14 cellular contexts compared by ENCODE assay signal in the genomic region with DNA sequence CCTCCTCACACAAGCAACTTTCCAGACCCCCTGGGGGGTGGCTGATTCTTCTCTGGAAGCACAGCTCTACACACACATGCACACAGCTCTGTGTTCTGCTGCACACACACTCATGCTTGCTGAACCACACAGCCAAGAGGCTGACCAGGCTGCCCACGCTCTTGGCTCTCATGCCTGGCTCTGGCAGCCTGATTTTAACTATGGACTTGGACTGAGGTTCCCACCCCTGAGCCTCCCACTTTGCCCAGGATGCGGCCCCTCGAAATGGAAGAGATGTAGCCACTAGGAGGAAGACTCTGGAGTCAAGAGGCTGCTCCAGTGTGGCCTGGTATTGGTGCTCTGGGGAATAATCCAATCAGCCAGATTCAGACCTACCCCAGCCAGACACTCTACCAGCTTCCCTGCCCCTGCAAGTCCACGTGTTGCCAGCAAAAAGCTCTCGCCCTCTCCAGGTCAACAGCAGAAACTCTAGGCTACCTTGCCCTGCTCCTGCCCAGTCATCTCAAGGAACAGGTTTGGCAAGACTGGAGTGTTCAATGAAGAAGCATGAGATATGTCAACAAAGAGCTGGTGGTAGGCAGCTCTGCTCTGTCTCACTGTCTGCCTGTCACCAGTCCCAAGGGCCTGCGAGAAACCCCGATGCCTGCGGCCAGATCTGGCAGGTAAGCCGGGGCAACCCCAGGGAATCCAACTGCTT. TPM values are rescaled to one million over a fixed set of nuclear protein-coding genes. Genes with fewer than 3 reads are reported as not detected.
DNase-seq lines count a peak whose midpoint lies in the region; ATAC-seq and TF ChIP-seq lines count a peak whose summit lies in the region.
"Had no signal": no experiment of that assay in that cellular context is flagged by ENCODE, and none has a peak within 500 bp of the region (broad histone marks: within the 10 kb centered on the region; RNA-seq: fewer than 3 reads in every experiment).

No MANE protein-coding gene starts in this region.

- peaks cover 4% of the 10 kb centered on the region for H3K79me2 ChIP-seq in hepatocyte

- H3K4me3 Mint-ChIP-seq in activated CD4-positive, alpha-beta T cell treated with anti-CD3 and anti-CD28 coated beads, Interleukin-2, amount 10 ng/mL, durations not matched to agents 7 days and 5 days = no peak overlapping the region

- TF ChIP-seq CTCF in hepatocyte (IDR thresholded peaks at IDR 0.05; ENCODE audit: poor library complexity) (no peak), tibial nerve (IDR thresholded peaks at IDR 0.05) (no peak)

- H3K27me3 Mint-ChIP-seq in activated CD4-positive, alpha-beta T cell treated with anti-CD3 and anti-CD28 coated beads, Interleukin-2, amount 10 ng/mL, durations not matched to agents 7 days and 5 days = no peaks in the 10 kb centered on the region

- WGBS in hepatocyte (ENCODE audit: low lambda C conversion rate, missing lambda C conversion rate) = 61% methylated on average over 9 of the region's 9 CpGs
- 77 to 81% methylated on average over 9 of the region's 9 CpGs for WGBS in tibial nerve, 2 donors

- H3K36me3 ChIP-seq in hepatocyte (replicated peaks; ENCODE audit: insufficient read depth, low read depth) (no peaks in the 10 kb centered on the region), tibial nerve (peaks cover 0 to 96% (median 22%) of the 10 kb centered on the region in 3 donors)

- peaks cover 81% of the 10 kb centered on the region for H3K36me3 Mint-ChIP-seq in activated CD4-positive, alpha-beta T cell treated with anti-CD3 and anti-CD28 coated beads, Interleukin-2, amount 10 ng/mL, durations not matched to agents 7 days and 5 days (ENCODE audit: low read depth)

- no peak for ATAC-seq in HG03045 (IDR thresholded peaks at IDR 0.05; ENCODE audit: unreplicated experiment)

- TF ChIP-seq EP300 in tibial nerve (IDR thresholded peaks at IDR 0.05) = no peak

- peak overlapping the region; percentile 94 for H3K27ac Mint-ChIP-seq in activated CD4-positive, alpha-beta T cell treated with anti-CD3 and anti-CD28 coated beads, Interleukin-2, amount 10 ng/mL, durations not matched to agents 7 days and 5 days

- H3K4me2 ChIP-seq in hepatocyte = no peak overlapping the region

- H3K4me1 ChIP-seq in hepatocyte (ENCODE audit: insufficient read depth) (peaks cover 11% of the 10 kb centered on the region), tibial nerve (peaks cover 0 to 74% (median 32%) of the 10 kb centered on the region in 4 donors)

- H2AFZ ChIP-seq in hepatocyte = no peak overlapping the region

- no peaks in the 10 kb centered on the region for H3K9me2 ChIP-seq in hepatocyte (replicated peaks; ENCODE audit: insufficient read depth)

- H3K4me1 Mint-ChIP-seq in activated CD4-positive, alpha-beta T cell treated with anti-CD3 and anti-CD28 coated beads, Interleukin-2, amount 10 ng/mL, durations not matched to agents 7 days and 5 days = peaks cover 65% of the 10 kb centered on the region

- CTCF ChIA-PET in activated CD4-positive, alpha-beta T cell treated with anti-CD3 and anti-CD28 coated beads, Interleukin-2, amount 10 ng/mL, durations not matched to agents 7 days and 5 days (lab: Charles Lee) = interaction anchor here (0.5 to 15.7 kb wide), 7 partner anchors 8 to 99 kb away, joined by 3 to 138 read pairs (median 3); partner anchors contain the start of genes CASTOR1 and SEC14L2

- DNase-seq in activated CD4-positive, alpha-beta T cell treated with anti-CD3 and anti-CD28 coated beads, Interleukin-2, amount 10 ng/mL, durations not matched to agents 7 days and 5 days = no peak
- DNase-seq in activated CD4-positive, alpha-beta T cell treated with anti-CD3 and anti-CD28 coated beads, Interleukin-2, amount 50 U/mL, for 48 hours = no peak
- DNase-seq in SK-N-DZ (ENCODE audit: low spot score) (peak; percentile 26), hepatocyte (ENCODE audit: low spot score) (peak; percentile 58), tibial nerve (ENCODE audit: low spot score in 2 of 2) (no peak), NCI-H524 treated with DMSO at 0.1 percent for 48 hours (lab: John Stamatoyannopoulos, UW) (no peak), iPS-NIHi11 (ENCODE audit: low spot score) (no peak)
- DNase-seq: activated CD4-positive, CD25-positive, alpha-beta regulatory T cell; amniotic stem cell; NCI-H1092; OCI-M1 had no signal

- H3K27ac ChIP-seq in hepatocyte = peak overlapping the region; percentile 37
- H3K27ac ChIP-seq in tibial nerve = peak overlapping the region in 3 of 4 donors; percentile 42 to 83 (median 54)

- H3K9me3 ChIP-seq in hepatocyte (ENCODE audit: low read depth) (no peaks in the 10 kb centered on the region), tibial nerve (no peaks in the 10 kb centered on the region)

- H4K20me1 ChIP-seq in hepatocyte (ENCODE audit: insufficient read depth, poor library complexity, severe bottlenecking) = no peaks in the 10 kb centered on the region

- POLR2A ChIA-PET in activated CD4-positive, alpha-beta T cell treated with anti-CD3 and anti-CD28 coated beads, Interleukin-2, amount 10 ng/mL, durations not matched to agents 7 days and 5 days (lab: Charles Lee) = no interaction called here

- H3K27me3 ChIP-seq in hepatocyte = no peaks in the 10 kb centered on the region
- no peaks in the 10 kb centered on the region for H3K27me3 ChIP-seq in tibial nerve

- H3K4me3 ChIP-seq in hepatocyte = no peak overlapping the region
- H3K4me3 ChIP-seq in tibial nerve = no peak overlapping the region

- no peak for TF ChIP-seq POLR2A in tibial nerve (IDR thresholded peaks at IDR 0.05)

- H3K9me3 Mint-ChIP-seq in activated CD4-positive, alpha-beta T cell treated with anti-CD3 and anti-CD28 coated beads, Interleukin-2, amount 10 ng/mL, durations not matched to agents 7 days and 5 days = no peaks in the 10 kb centered on the region

RNA-seq across cellular contexts. Expression of gene CASTOR1, which starts 8.8 kb away (rescaled TPM):
- 10 to 100 TPM; 16.7 to 20.0 TPM for total RNA-seq in activated CD4-positive, alpha-beta T cell treated with anti-CD3 and anti-CD28 coated beads, Interleukin-2, amount 10 ng/mL, durations not matched to agents 7 days and 5 days
- polyA plus RNA-seq in SK-N-DZ (2014; cell fraction: cytosol; rRNA removed) = 3.2 and 4.1 TPM in 2 replicates
- polyA plus RNA-seq in SK-N-DZ (2014; cell fraction: nucleus; rRNA removed) = 7.9 and 11.9 TPM in 2 replicates
- total RNA-seq in hepatocyte (30.9 and 48.0 TPM in 2 replicates), tibial nerve (10 to 100 TPM; 38.7 to 57.9 (median 45.3) TPM)
- 43.5 and 53.5 TPM in 2 replicates for polyA plus RNA-seq in hepatocyte

RNA-seq across cellular contexts. Expression of gene TBC1D10A, which starts 28.6 kb away (rescaled TPM):
- 10 to 100 TPM; 45.5 to 47.6 TPM for total RNA-seq in activated CD4-positive, alpha-beta T cell treated with anti-CD3 and anti-CD28 coated beads, Interleukin-2, amount 10 ng/mL, durations not matched to agents 7 days and 5 days
- polyA plus RNA-seq in SK-N-DZ (2014; cell fraction: cytosol; rRNA removed) = 11.4 and 12.7 TPM in 2 replicates
- polyA plus RNA-seq in SK-N-DZ (2014; cell fraction: nucleus; rRNA removed) = 17.1 and 20.8 TPM in 2 replicates
- total RNA-seq in hepatocyte (15.7 and 23.4 TPM in 2 replicates), tibial nerve (10 to 100 TPM; 46.8 to 63.9 (median 52.1) TPM)
- 38.7 and 39.9 TPM in 2 replicates for polyA plus RNA-seq in hepatocyte

RNA-seq across cellular contexts. Expression of gene OSM, which starts 31.5 kb away (rescaled TPM):
- 10 to 100 TPM; 74.7 to 80.5 TPM for total RNA-seq in activated CD4-positive, alpha-beta T cell treated with anti-CD3 and anti-CD28 coated beads, Interleukin-2, amount 10 ng/mL, durations not matched to agents 7 days and 5 days
- polyA plus RNA-seq in SK-N-DZ (2014; cell fraction: cytosol; rRNA removed) = not detected in 2 replicates
- polyA plus RNA-seq in SK-N-DZ (2014; cell fraction: nucleus; rRNA removed) = not detected in 2 replicates
- 0.48 and 1.5 TPM in 2 replicates for total RNA-seq in hepatocyte
- polyA plus RNA-seq in hepatocyte = not detected in 2 replicates
- 10 to 100 TPM in 1 of 4 donors, 1 to 10 TPM in 3; 1.4 to 19.7 (median 4.2) TPM for total RNA-seq in tibial nerve
- total RNA-seq: kidney epithelial cell had no signal
- polyA plus RNA-seq: AG04450 had no signal

RNA-seq across cellular contexts. Expression of gene LIF, which starts 51.6 kb away (rescaled TPM):
- 100 to 1,000 TPM; 102 to 103 TPM for total RNA-seq in activated CD4-positive, alpha-beta T cell treated with anti-CD3 and anti-CD28 coated beads, Interleukin-2, amount 10 ng/mL, durations not matched to agents 7 days and 5 days
- not detected in 2 replicates for polyA plus RNA-seq in SK-N-DZ (2014; cell fraction: cytosol; rRNA removed)
- polyA plus RNA-seq in SK-N-DZ (2014; cell fraction: nucleus; rRNA removed) = 0.04 TPM in 1 of 2 replicates, not detected in the other
- 13.4 and 21.1 TPM in 2 replicates for total RNA-seq in hepatocyte
- polyA plus RNA-seq in hepatocyte = 8.2 and 14.8 TPM in 2 replicates
- under 1 TPM; 0.30 to 0.84 (median 0.72) TPM for total RNA-seq in tibial nerve

RNA-seq across cellular contexts. Expression of gene SF3A1, which starts 58.5 kb away (rescaled TPM):
- 100 to 1,000 TPM; 247 to 279 TPM for total RNA-seq in activated CD4-positive, alpha-beta T cell treated with anti-CD3 and anti-CD28 coated beads, Interleukin-2, amount 10 ng/mL, durations not matched to agents 7 days and 5 days
- 17.6 and 31.0 TPM in 2 replicates for polyA plus RNA-seq in SK-N-DZ (2014; cell fraction: cytosol; rRNA removed)
- polyA plus RNA-seq in SK-N-DZ (2014; cell fraction: nucleus; rRNA removed) = 21.7 and 101 TPM in 2 replicates
- 45.8 and 48.6 TPM in 2 replicates for total RNA-seq in hepatocyte
- polyA plus RNA-seq in hepatocyte = 82.5 and 84.6 TPM in 2 replicates
- 10 to 100 TPM; 76.2 to 98.1 (median 91.7) TPM for total RNA-seq in tibial nerve

Comparison
In these comparisons a context has a peak if more than half of its experiments do, and no peak if none do; other contexts are left out.
1. DNase-seq: peak in SK-N-DZ (single experiment) and hepatocyte (single experiment); none in activated CD4-positive, alpha-beta T cell treated with anti-CD3 and anti-CD28 coated beads, Interleukin-2, amount 10 ng/mL, durations not matched to agents 7 days and 5 days (single experiment), activated CD4-positive, alpha-beta T cell treated with anti-CD3 and anti-CD28 coated beads, Interleukin-2, amount 50 U/mL, for 48 hours (0 of 2), tibial nerve (0 of 2), NCI-H524 treated with DMSO at 0.1 percent for 48 hours (single experiment) and iPS-NIHi11 (single experiment).